ENCODE assay signal across 17 cellular contexts in genomic region chr18:25805323-25805722, GRCh38.
DNase-seq lines count a peak whose midpoint lies in the region; ATAC-seq and TF ChIP-seq lines count a peak whose summit lies in the region.
"Had no signal": no experiment of that assay in that cellular context is flagged by ENCODE, and none has a peak within 500 bp of the region (broad histone marks: within the 10 kb centered on the region; RNA-seq: fewer than 3 reads in every experiment).

No MANE protein-coding gene starts in this region.

- ATAC-seq in GM19328 (IDR thresholded peaks at IDR 0.05; ENCODE audit: unreplicated experiment) (no peak), HG03457 (IDR thresholded peaks at IDR 0.05; ENCODE audit: unreplicated experiment) (no peak)
- ATAC-seq: activated CD4-positive, CD25-positive, alpha-beta regulatory T cell treated with anti-CD3 and anti-CD28 coated beads, Interleukin-2, amount 50 U/mL, for 24 hours; stimulated activated effector memory CD8-positive, alpha-beta T cell treated with anti-CD3 and anti-CD28 coated beads, Interleukin-12 subunit alpha, Interleukin-12 subunit beta, amount 100 ng/mL, for 72 hours had no signal

- no peak overlapping the region for H3K4me3 ChIP-seq in AG10803 (ENCODE audit: low read length)
- H3K4me3 ChIP-seq: BLaER1, esophagus squamous epithelium had no signal

- TF ChIP-seq CTCF in AG10803 (conservative IDR thresholded peaks at IDR 0.05; ENCODE audit: low read length): no peak

- peak; percentile 98 for DNase-seq in AG10803 (ENCODE audit: low read depth)
- DNase-seq in LHCN-M2 (ENCODE audit: low read depth): peak; percentile 85
- peak; percentile 46 for DNase-seq in epidermal melanocyte (ENCODE audit: insufficient read length, low spot score)
- DNase-seq in non-pigmented ciliary epithelial cell (ENCODE audit: low read depth): peak; percentile 51
- no peak for DNase-seq in C1 segment of cervical spinal cord (lab: John Stamatoyannopoulos, UW)
- DNase-seq in NCI-H128 (lab: John Stamatoyannopoulos, UW; ENCODE audit: unreplicated experiment): no peak
- DNase-seq: activated CD8-positive, alpha-beta memory T cell treated with anti-CD3 and anti-CD28 coated beads, Interleukin-2, amount 50 U/mL, for 48 hours; activated naive CD4-positive, alpha-beta T cell treated with anti-CD3 and anti-CD28 coated beads, Interleukin-2, amount 50 U/mL, for 16 hours; DND-41; esophagus squamous epithelium; NCI-H2171 treated with DMSO at 0.1 percent for 48 hours; stimulated activated CD4-positive, alpha-beta T cell treated with anti-CD3 and anti-CD28 coated beads, Interleukin-4, amount 100 ng/mL, for 1 hour had no signal

Comparison
In these comparisons a context has a peak if more than half of its experiments do, and no peak if none do; other contexts are left out.
1. DNase-seq: peak in AG10803 (single experiment), LHCN-M2 (single experiment), epidermal melanocyte (single experiment) and non-pigmented ciliary epithelial cell (single experiment); none in C1 segment of cervical spinal cord (0 of 14) and NCI-H128 (single experiment).